1 cellular context compared by ENCODE assay signal in the genomic region with DNA sequence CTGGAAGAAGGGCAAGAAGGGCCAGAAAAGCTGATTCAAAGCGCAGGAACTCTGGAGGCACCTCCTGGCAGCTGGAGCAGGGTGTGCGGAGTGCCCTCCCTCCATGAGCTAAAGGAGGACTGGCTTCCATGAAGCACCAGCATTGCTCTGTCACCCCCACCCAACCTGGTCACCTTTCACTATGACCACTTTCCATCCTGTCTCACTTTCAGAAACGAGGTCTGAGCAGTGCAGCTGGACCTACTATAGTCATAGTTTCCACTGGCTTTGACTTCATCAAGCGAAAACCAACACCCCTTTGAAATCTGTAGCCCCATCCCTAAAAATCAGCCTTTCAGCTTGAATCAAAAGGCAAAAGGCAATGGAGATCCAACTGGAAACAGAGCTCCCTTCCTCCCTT.
TF ChIP-seq lines count a peak whose summit lies in the region.

No MANE protein-coding gene starts in this region.

TF ChIP-seq in WTC11, 78 proteins besides CTCF, POLR2A, EP300 and RAD21 (continued from another document):
- TF ChIP-seq ZNF396 (CRISPR knock-in tag; IDR thresholded peaks at IDR 0.05; ENCODE audit: borderline replicate concordance) (no peak), OVOL2 (CRISPR knock-in tag; IDR thresholded peaks at IDR 0.05; ENCODE audit: borderline replicate concordance) (no peak)
